ENCODE assay signal across 16 cellular contexts in genomic region chr4:41477200-41477910, GRCh38.
DNase-seq lines count a peak whose midpoint lies in the region; ATAC-seq and TF ChIP-seq lines count a peak whose summit lies in the region.
"Had no signal": no experiment of that assay in that cellular context is flagged by ENCODE, and none has a peak within 500 bp of the region (broad histone marks: within the 10 kb centered on the region; RNA-seq: fewer than 3 reads in every experiment).

No MANE protein-coding gene starts in this region.

- ATAC-seq in HG02981 (IDR thresholded peaks at IDR 0.05; ENCODE audit: unreplicated experiment) = no peak
- ATAC-seq: CD8-positive, alpha-beta T cell; HepG2 had no signal

- H3K4me1 Mint-ChIP-seq in progenitor cell of endocrine pancreas (ENCODE audit: low read depth) = peaks cover 17% of the 10 kb centered on the region

- no peaks in the 10 kb centered on the region for H3K9me3 Mint-ChIP-seq in progenitor cell of endocrine pancreas (ENCODE audit: low read depth)
- H3K9me3 Mint-ChIP-seq: CD8-positive, alpha-beta T cell had no signal

- peak overlapping the region; percentile 34 for H3K27ac ChIP-seq in cingulate gyrus (ENCODE audit: low read depth, low read length)
- H3K27ac ChIP-seq: PC-9 had no signal

- H3K36me3 Mint-ChIP-seq in progenitor cell of endocrine pancreas (ENCODE audit: insufficient read depth) = no peaks in the 10 kb centered on the region
- H3K36me3 Mint-ChIP-seq: CD8-positive, alpha-beta T cell had no signal

- DNase-seq in COR-L47 (lab: John Stamatoyannopoulos, UW) (peak; percentile 37), RPMI7951 (ENCODE audit: low read depth) (peak; percentile 1), progenitor cell of endocrine pancreas (ENCODE audit: low spot score, unreplicated experiment) (no peak), amniotic stem cell (lab: John Stamatoyannopoulos, UW) (no peak), OCI-M1 (lab: John Stamatoyannopoulos, UW) (no peak), NCI-H2107 treated with DMSO at 0.1 percent for 48 hours (lab: John Stamatoyannopoulos, UW; ENCODE audit: unreplicated experiment) (no peak)
- DNase-seq: CD8-positive, alpha-beta T cell; DND-41; KG1; NCI-H2081 treated with DMSO at 0.1 percent for 48 hours; NCI-H226; NCI-H524 treated with DMSO at 0.1 percent for 48 hours; PC-9 had no signal

- H3K4me3 Mint-ChIP-seq in progenitor cell of endocrine pancreas (ENCODE audit: low read depth) = no peak overlapping the region
- H3K4me3 Mint-ChIP-seq: CD8-positive, alpha-beta T cell had no signal

- no peaks in the 10 kb centered on the region for H3K27me3 Mint-ChIP-seq in progenitor cell of endocrine pancreas

- H3K27ac Mint-ChIP-seq in progenitor cell of endocrine pancreas = peak overlapping the region; percentile 53
- H3K27ac Mint-ChIP-seq: CD8-positive, alpha-beta T cell had no signal

- TF ChIP-seq CTCF in progenitor cell of endocrine pancreas (IDR thresholded peaks at IDR 0.05; ENCODE audit: unreplicated experiment) = no peak

Comparison
In these comparisons a context has a peak if more than half of its experiments do, and no peak if none do; other contexts are left out.
1. DNase-seq: peak in COR-L47 (single experiment) and RPMI7951 (single experiment); none in progenitor cell of endocrine pancreas (single experiment), amniotic stem cell (single experiment), OCI-M1 (single experiment) and NCI-H2107 treated with DMSO at 0.1 percent for 48 hours (single experiment).